In the genomic region with DNA sequence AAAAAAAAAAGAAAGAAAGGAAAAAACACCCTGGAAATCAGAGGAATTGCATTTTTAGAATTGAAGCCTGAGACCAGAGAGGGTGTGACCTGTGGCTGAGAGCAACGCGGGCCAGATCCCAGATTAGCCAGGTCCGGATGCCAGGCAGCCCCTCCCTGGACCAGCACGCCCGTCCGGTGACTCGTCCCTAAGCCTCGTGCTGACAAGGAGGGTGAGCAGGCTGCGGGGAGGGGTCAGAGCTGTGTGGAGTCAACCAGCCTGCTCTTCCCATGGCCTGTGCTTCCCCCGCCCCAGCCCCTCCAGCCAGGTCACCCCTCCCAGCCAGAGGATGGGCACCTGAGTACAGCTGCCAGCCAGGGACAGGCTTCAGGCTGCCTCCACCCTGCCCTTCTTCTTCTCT, we compare ENCODE assay signal across 8 cellular contexts. TPM values are rescaled to one million over a fixed set of nuclear protein-coding genes. Genes with fewer than 3 reads are reported as not detected.
DNase-seq lines count a peak whose midpoint lies in the region; ATAC-seq and TF ChIP-seq lines count a peak whose summit lies in the region.

No MANE protein-coding gene starts in this region.

- H3K4me3 Mint-ChIP-seq in activated naive CD4-positive, alpha-beta T cell treated with anti-CD3 and anti-CD28 coated beads, Interleukin-2, amount 10 ng/mL, durations not matched to agents 7 days and 5 days = no peak overlapping the region
- H3K4me3 Mint-ChIP-seq in stimulated activated naive CD8-positive, alpha-beta T cell treated with anti-CD3 and anti-CD28 coated beads, Interleukin-15, Interleukin-2, amounts not matched to agents 100 ng/mL and 50 ng/mL, for 24 hours = peak overlapping the region; percentile 73

- no peaks in the 10 kb centered on the region for H3K9me3 Mint-ChIP-seq in activated naive CD4-positive, alpha-beta T cell treated with anti-CD3 and anti-CD28 coated beads, Interleukin-2, amount 10 ng/mL, durations not matched to agents 7 days and 5 days
- H3K9me3 Mint-ChIP-seq in stimulated activated naive CD8-positive, alpha-beta T cell treated with anti-CD3 and anti-CD28 coated beads, Interleukin-15, Interleukin-2, amounts not matched to agents 100 ng/mL and 50 ng/mL, for 24 hours = no peaks in the 10 kb centered on the region

- CTCF ChIA-PET in activated naive CD4-positive, alpha-beta T cell treated with anti-CD3 and anti-CD28 coated beads, Interleukin-2, amount 10 ng/mL, durations not matched to agents 7 days and 5 days (lab: Charles Lee) = no interaction called here

- H3K27me3 Mint-ChIP-seq in activated naive CD4-positive, alpha-beta T cell treated with anti-CD3 and anti-CD28 coated beads, Interleukin-2, amount 10 ng/mL, durations not matched to agents 7 days and 5 days = peaks cover 39% of the 10 kb centered on the region
- no peaks in the 10 kb centered on the region for H3K27me3 Mint-ChIP-seq in stimulated activated naive CD8-positive, alpha-beta T cell treated with anti-CD3 and anti-CD28 coated beads, Interleukin-15, Interleukin-2, amounts not matched to agents 100 ng/mL and 50 ng/mL, for 24 hours

- H3K9me3 ChIP-seq in right cardiac atrium (ENCODE audit: control insufficient read depth, low read length) = no peaks in the 10 kb centered on the region

- H3K4me3 ChIP-seq in AG10803 (ENCODE audit: low read length) = no peak overlapping the region
- peak overlapping the region; percentile 28 for H3K4me3 ChIP-seq in Jurkat, Clone E6-1 (ENCODE audit: low read length)
- no peak overlapping the region for H3K4me3 ChIP-seq in right cardiac atrium (ENCODE audit: low read length)

- ATAC-seq in right cardiac atrium = peak; percentile 52 to 79
- no peak for ATAC-seq in GM21447 (IDR thresholded peaks at IDR 0.05; ENCODE audit: unreplicated experiment)

- peaks cover 4% of the 10 kb centered on the region for H3K4me1 ChIP-seq in right cardiac atrium (ENCODE audit: control insufficient read depth, insufficient read depth, low read length)

- no peaks in the 10 kb centered on the region for H3K27me3 ChIP-seq in right cardiac atrium (ENCODE audit: control insufficient read depth, insufficient read depth)

- H3K27ac ChIP-seq in right cardiac atrium (ENCODE audit: low read length) = no peak overlapping the region

- intact Hi-C loops in right cardiac atrium (cut with DNase I) = no loop called here

- H3K4me1 Mint-ChIP-seq in activated naive CD4-positive, alpha-beta T cell treated with anti-CD3 and anti-CD28 coated beads, Interleukin-2, amount 10 ng/mL, durations not matched to agents 7 days and 5 days = peaks cover 38% of the 10 kb centered on the region
- H3K4me1 Mint-ChIP-seq in stimulated activated naive CD8-positive, alpha-beta T cell treated with anti-CD3 and anti-CD28 coated beads, Interleukin-15, Interleukin-2, amounts not matched to agents 100 ng/mL and 50 ng/mL, for 24 hours (ENCODE audit: low read depth) = peaks cover 28% of the 10 kb centered on the region

- H3K27ac Mint-ChIP-seq in activated naive CD4-positive, alpha-beta T cell treated with anti-CD3 and anti-CD28 coated beads, Interleukin-2, amount 10 ng/mL, durations not matched to agents 7 days and 5 days = peak overlapping the region; percentile 75
- peak overlapping the region; percentile 90 for H3K27ac Mint-ChIP-seq in stimulated activated naive CD8-positive, alpha-beta T cell treated with anti-CD3 and anti-CD28 coated beads, Interleukin-15, Interleukin-2, amounts not matched to agents 100 ng/mL and 50 ng/mL, for 24 hours

- peak; percentile 82 for DNase-seq in AG10803 (ENCODE audit: low read depth)
- DNase-seq in Jurkat, Clone E6-1 (ENCODE audit: low read depth, low spot score) = no peak
- DNase-seq in activated naive CD4-positive, alpha-beta T cell treated with anti-CD3 and anti-CD28 coated beads, Interleukin-2, amount 10 ng/mL, durations not matched to agents 7 days and 5 days = peak; percentile 37
- peak; percentile 88 to 89 (median 89) for DNase-seq in right cardiac atrium
- DNase-seq in medulla oblongata (ENCODE audit: extremely low spot score) = no peak
- DNase-seq in anterior cingulate cortex (lab: John Stamatoyannopoulos, UW) = no peak

- WGBS in right cardiac atrium = 15% methylated on average over 10 of the region's 10 CpGs

- TF ChIP-seq CTCF in AG10803 (conservative IDR thresholded peaks at IDR 0.05; ENCODE audit: low read length) = no peak

- no peaks in the 10 kb centered on the region for H3K36me3 Mint-ChIP-seq in activated naive CD4-positive, alpha-beta T cell treated with anti-CD3 and anti-CD28 coated beads, Interleukin-2, amount 10 ng/mL, durations not matched to agents 7 days and 5 days
- H3K36me3 Mint-ChIP-seq in stimulated activated naive CD8-positive, alpha-beta T cell treated with anti-CD3 and anti-CD28 coated beads, Interleukin-15, Interleukin-2, amounts not matched to agents 100 ng/mL and 50 ng/mL, for 24 hours (ENCODE audit: low read depth) = no peaks in the 10 kb centered on the region

RNA-seq across cellular contexts. Expression of a gene that starts 4.2 kb away (rescaled TPM):
- polyA plus RNA-seq in Jurkat, Clone E6-1 (2012; ENCODE audit: insufficient read depth, insufficient read length) = 62.6 TPM
- total RNA-seq in right cardiac atrium = 100 to 1,000 TPM; 110 to 137 (median 129) TPM
- polyA plus RNA-seq in right cardiac atrium = 112 TPM

Comparison
In these comparisons a context has a peak if more than half of its experiments do, and no peak if none do; other contexts are left out.
1. DNase-seq: peak in AG10803 (single experiment), activated naive CD4-positive, alpha-beta T cell treated with anti-CD3 and anti-CD28 coated beads, Interleukin-2, amount 10 ng/mL, durations not matched to agents 7 days and 5 days (single experiment) and right cardiac atrium (3 of 3); none in Jurkat, Clone E6-1 (single experiment), medulla oblongata (single experiment) and anterior cingulate cortex (0 of 58).